Comparison of ENCODE assay signal across 17 cellular contexts in genomic region chr6:163347021-163347446, GRCh38.
DNase-seq lines count a peak whose midpoint lies in the region; ATAC-seq, FAIRE-seq and TF ChIP-seq lines count a peak whose summit lies in the region.
"Had no signal": no experiment of that assay in that cellular context is flagged by ENCODE, and none has a peak within 500 bp of the region (broad histone marks: within the 10 kb centered on the region; RNA-seq: fewer than 3 reads in every experiment).

No MANE protein-coding gene starts in this region.

- H3K9ac ChIP-seq in astrocyte (ENCODE audit: low read length) = peak overlapping the region; percentile 18

- no peak for TF ChIP-seq CTCF in HFFc6 (IDR thresholded peaks at IDR 0.05)
- TF ChIP-seq CTCF in astrocyte (IDR thresholded peaks at IDR 0.05; ENCODE audit: insufficient read depth, low read depth, low read length) = no peak
- TF ChIP-seq CTCF in retinal pigment epithelial cell (conservative IDR thresholded peaks at IDR 0.05; ENCODE audit: low read depth, low read length) = no peak

- H3K27ac Mint-ChIP-seq in HFFc6 (peak overlapping the region; percentile 19; the same call in 1 of the 2 replicates), astrocyte (ENCODE audit: unreplicated experiment) (no peak overlapping the region)
- H3K27ac Mint-ChIP-seq: activated CD4-positive, alpha-beta T cell treated with anti-CD3 and anti-CD28 coated beads, Interleukin-2, amount 10 ng/mL, durations not matched to agents 24 days and 14 days; activated T-helper 2 cell treated with anti-CD3 and anti-CD28 coated beads, Interferon-gamma antibody, Interleukin-2, Interleukin-4, amounts not matched to agents 10 μg/mL and 5 μg/mL and 100 μg/mL, durations not matched to agents 14 hours and 24 hours and 36 hours had no signal

- H3K79me2 ChIP-seq in astrocyte (ENCODE audit: insufficient read depth, low read length) = no peaks in the 10 kb centered on the region

- H3K4me3 ChIP-seq in astrocyte (ENCODE audit: insufficient read depth, low read depth, low read length) = no peak overlapping the region
- H3K4me3 ChIP-seq in retinal pigment epithelial cell (ENCODE audit: low read length) = no peak overlapping the region
- H3K4me3 ChIP-seq: uterus had no signal

- no peak overlapping the region for H3K27ac ChIP-seq in astrocyte (ENCODE audit: low read depth, low read length)
- H3K27ac ChIP-seq: uterus had no signal

- FAIRE-seq in astrocyte (lab: Jason Lieb, UNC) = no peak
- FAIRE-seq: endometrium had no signal

- no peaks in the 10 kb centered on the region for H4K20me1 ChIP-seq in astrocyte (ENCODE audit: insufficient read depth, low read length)

- peak overlapping the region; percentile 65 for H3K4me2 ChIP-seq in astrocyte (ENCODE audit: low read length)

- H3K27me3 ChIP-seq in astrocyte (ENCODE audit: insufficient read depth, low read length) = no peaks in the 10 kb centered on the region
- H3K27me3 ChIP-seq: uterus had no signal

- H2AFZ ChIP-seq in astrocyte (ENCODE audit: low read depth, low read length) = peak overlapping the region; percentile 51

- intact Hi-C loops in left cardiac atrium (cut with DNase I) = loop anchor here in 1 of 2 donors (5.0 kb wide), 1 partner anchor 45 kb away; no protein-coding TSS in a partner anchor

- H3K9me3 Mint-ChIP-seq in HFFc6 = peaks cover 6% of the 10 kb centered on the region; the same call in 1 of the 2 replicates
- H3K9me3 Mint-ChIP-seq in astrocyte (ENCODE audit: unreplicated experiment) = peaks cover 4% of the 10 kb centered on the region
- H3K9me3 Mint-ChIP-seq: activated CD4-positive, alpha-beta T cell treated with anti-CD3 and anti-CD28 coated beads, Interleukin-2, amount 10 ng/mL, durations not matched to agents 24 days and 14 days; activated T-helper 2 cell treated with anti-CD3 and anti-CD28 coated beads, Interferon-gamma antibody, Interleukin-2, Interleukin-4, amounts not matched to agents 10 μg/mL and 5 μg/mL and 100 μg/mL, durations not matched to agents 14 hours and 24 hours and 36 hours had no signal

- H3K27me3 Mint-ChIP-seq in HFFc6 (ENCODE audit: insufficient read depth) = peaks cover 6% of the 10 kb centered on the region; the same call in 1 of the 2 replicates
- no peaks in the 10 kb centered on the region for H3K27me3 Mint-ChIP-seq in astrocyte (ENCODE audit: low read depth, unreplicated experiment)
- H3K27me3 Mint-ChIP-seq: activated CD4-positive, alpha-beta T cell treated with anti-CD3 and anti-CD28 coated beads, Interleukin-2, amount 10 ng/mL, durations not matched to agents 24 days and 14 days had no signal

- peak; percentile 20 to 44 for ATAC-seq in left cardiac atrium
- no peak for ATAC-seq in SK-N-SH treated with all-trans-retinoic acid at 6 μM for 48 hours

- H3K4me1 Mint-ChIP-seq in HFFc6 (ENCODE audit: low read depth) = peaks cover 30% of the 10 kb centered on the region; the same call in 1 of the 2 replicates
- H3K4me1 Mint-ChIP-seq in astrocyte (ENCODE audit: low read depth, unreplicated experiment) = peaks cover 11% of the 10 kb centered on the region
- H3K4me1 Mint-ChIP-seq: activated CD4-positive, alpha-beta T cell treated with anti-CD3 and anti-CD28 coated beads, Interleukin-2, amount 10 ng/mL, durations not matched to agents 24 days and 14 days had no signal

- H3K36me3 ChIP-seq in astrocyte (ENCODE audit: insufficient read depth, low read length) = no peaks in the 10 kb centered on the region
- H3K36me3 ChIP-seq: uterus had no signal

- H3K36me3 Mint-ChIP-seq in HFFc6 (ENCODE audit: low read depth) = no peaks in the 10 kb centered on the region
- H3K36me3 Mint-ChIP-seq in astrocyte (ENCODE audit: low read depth, unreplicated experiment) = no peaks in the 10 kb centered on the region

- no peak for DNase-seq in HFFc6
- peak; percentile 49 for DNase-seq in astrocyte (ENCODE audit: low read depth)
- no peak for DNase-seq in left cardiac atrium
- peak; percentile 53 for DNase-seq in retinal pigment epithelial cell (ENCODE audit: low read depth)
- DNase-seq in activated T-cell treated with anti-CD3 and anti-CD28 coated beads, Interleukin-2, amount 50 U/mL, for 48 hours = no peak
- no peak for DNase-seq in AML-193 (lab: John Stamatoyannopoulos, UW)
- DNase-seq in HuH-7.5 (ENCODE audit: low spot score) = no peak
- DNase-seq: activated CD4-positive, alpha-beta T cell treated with anti-CD3 and anti-CD28 coated beads, Interleukin-2, amount 10 ng/mL, durations not matched to agents 24 days and 14 days; mesenchymal stem cell; NCI-H1417 treated with DMSO at 0.1 percent for 48 hours; NCI-H345; stimulated activated CD4-positive, alpha-beta T cell treated with anti-CD3 and anti-CD28 coated beads, Interleukin-1b, Interleukin-23, amount 100 ng/mL, for 48 hours; stimulated activated CD8-positive, alpha-beta memory T cell treated with anti-CD3 and anti-CD28 coated beads, Interleukin-4, amount 100 ng/mL, for 48 hours; uterus had no signal

- no peaks in the 10 kb centered on the region for H3K9me3 ChIP-seq in astrocyte (ENCODE audit: insufficient read depth, low read depth, low read length)
- H3K9me3 ChIP-seq: uterus had no signal

- H3K4me1 ChIP-seq in astrocyte (ENCODE audit: insufficient read depth, low read length) = peaks cover 14% of the 10 kb centered on the region
- H3K4me1 ChIP-seq: uterus had no signal

- H3K4me3 Mint-ChIP-seq in HFFc6 (no peak overlapping the region), astrocyte (ENCODE audit: unreplicated experiment) (no peak overlapping the region)
- H3K4me3 Mint-ChIP-seq: activated CD4-positive, alpha-beta T cell treated with anti-CD3 and anti-CD28 coated beads, Interleukin-2, amount 10 ng/mL, durations not matched to agents 24 days and 14 days had no signal

TF ChIP-seq in SK-N-SH treated with all-trans-retinoic acid at 6 μM for 48 hours, 23 proteins besides CTCF, POLR2A, EP300 and RAD21 (continues in another document):
- TF ChIP-seq ESRRG (CRISPR knock-in tag; IDR thresholded peaks at IDR 0.05) = no peak
- no peak for TF ChIP-seq CSRNP3 (CRISPR knock-in tag; IDR thresholded peaks at IDR 0.05)
- TF ChIP-seq GLIS3 (CRISPR knock-in tag; IDR thresholded peaks at IDR 0.05) = no peak
- TF ChIP-seq SNAI2 (CRISPR knock-in tag; IDR thresholded peaks at IDR 0.05) = no peak
- no peak for TF ChIP-seq ZFP30 (CRISPR knock-in tag; IDR thresholded peaks at IDR 0.05)
- TF ChIP-seq PATZ1 (CRISPR knock-in tag; IDR thresholded peaks at IDR 0.05; ENCODE audit: borderline replicate concordance) = no peak
- TF ChIP-seq TOX (CRISPR knock-in tag; IDR thresholded peaks at IDR 0.05; ENCODE audit: borderline replicate concordance) = no peak
- no peak for TF ChIP-seq ISL1 (CRISPR knock-in tag; IDR thresholded peaks at IDR 0.05)
- no peak for TF ChIP-seq TSHZ2 (CRISPR knock-in tag; IDR thresholded peaks at IDR 0.05)
- TF ChIP-seq ZC3H10 (CRISPR knock-in tag; IDR thresholded peaks at IDR 0.05) = no peak
- TF ChIP-seq BACH2 (CRISPR knock-in tag; IDR thresholded peaks at IDR 0.05; ENCODE audit: borderline replicate concordance) = no peak
- no peak for TF ChIP-seq ZNF70 (CRISPR knock-in tag; IDR thresholded peaks at IDR 0.05)

Comparison
In these comparisons a context has a peak if more than half of its experiments do, and no peak if none do; other contexts are left out.
1. DNase-seq: peak in astrocyte (single experiment) and retinal pigment epithelial cell (single experiment); none in HFFc6 (single experiment), left cardiac atrium (single experiment), activated T-cell treated with anti-CD3 and anti-CD28 coated beads, Interleukin-2, amount 50 U/mL, for 48 hours (0 of 2), AML-193 (0 of 2) and HuH-7.5 (single experiment).